In the genomic region with DNA sequence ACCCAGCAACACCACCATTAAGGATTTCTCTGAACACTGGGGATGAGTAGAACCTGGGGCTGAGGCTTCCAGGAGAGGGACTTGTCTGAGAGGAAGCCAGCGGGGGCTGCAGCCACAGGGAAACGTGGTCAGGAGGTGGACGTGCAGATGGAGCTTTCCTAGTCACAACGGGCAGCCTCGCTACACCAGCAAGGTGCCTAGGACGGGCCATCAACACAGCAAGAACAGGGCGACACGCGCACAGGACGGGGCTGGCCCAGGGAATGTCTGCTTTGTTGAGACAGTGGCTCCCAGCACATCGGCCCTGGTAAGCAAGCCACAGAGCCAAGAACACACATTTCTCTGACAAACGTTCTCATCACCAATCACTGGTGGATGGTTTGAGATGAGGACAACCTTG, we compare ENCODE assay signal across 14 cellular contexts. TPM values are rescaled to one million over a fixed set of nuclear protein-coding genes. Genes with fewer than 3 reads are reported as not detected.
DNase-seq lines count a peak whose midpoint lies in the region; ATAC-seq, FAIRE-seq and TF ChIP-seq lines count a peak whose summit lies in the region.
"Had no signal": no experiment of that assay in that cellular context is flagged by ENCODE, and none has a peak within 500 bp of the region (broad histone marks: within the 10 kb centered on the region; RNA-seq: fewer than 3 reads in every experiment).

No MANE protein-coding gene starts in this region.

- peaks cover 7% of the 10 kb centered on the region for H3K36me3 Mint-ChIP-seq in T-helper 17 cell (ENCODE audit: low read depth)

- no peaks in the 10 kb centered on the region for H3K79me2 ChIP-seq in HepG2 (ENCODE audit: insufficient read depth, low read length)

- CTCF ChIA-PET in HepG2 (lab: Yijun Ruan, JAX; ENCODE audit: low intra/inter-chr PET ratio, low total read pairs), result no interaction called here

- TF ChIP-seq RAD21 in HepG2 (CRISPR knock-in tag; IDR thresholded peaks at IDR 0.05), result no peak

- H3K9ac ChIP-seq in HepG2 (ENCODE audit: insufficient read depth, low read depth, low read length), result no peak overlapping the region

- POLR2A ChIA-PET in HepG2 (lab: Yijun Ruan, JAX), result no interaction called here

- H3K4me1 Mint-ChIP-seq in T-helper 17 cell, result peaks cover 8% of the 10 kb centered on the region
- H3K4me1 Mint-ChIP-seq: CD14-positive monocyte, H9 had no signal

- H3K4me3 Mint-ChIP-seq in T-helper 17 cell, result no peak overlapping the region
- H3K4me3 Mint-ChIP-seq: CD14-positive monocyte; CD8-positive, alpha-beta memory T cell; H9; IgD-negative memory B cell had no signal

- H3K27ac ChIP-seq in HepG2 (ENCODE audit: extremely low read length, insufficient read depth, low read length) (no peak overlapping the region), gastrocnemius medialis (no peak overlapping the region)
- H3K27ac ChIP-seq: 22Rv1 had no signal

- no TSS peak for BruUV-seq in HepG2 (replicated peaks; lab: Mats Ljungman, UMichigan)

- no peaks in the 10 kb centered on the region for H3K27me3 Mint-ChIP-seq in T-helper 17 cell
- H3K27me3 Mint-ChIP-seq: CD8-positive, alpha-beta memory T cell; IgD-negative memory B cell had no signal

- no peak for TF ChIP-seq POLR2A in HepG2 (IDR thresholded peaks at IDR 0.05; ENCODE audit: insufficient read depth in 1 of 2, low read depth in 2 of 2, low read length in 2 of 2)
- TF ChIP-seq POLR2A in gastrocnemius medialis (IDR thresholded peaks at IDR 0.05), result no peak

- no peaks in the 10 kb centered on the region for H3K9me3 ChIP-seq in T-helper 17 cell (ENCODE audit: control insufficient read depth, low read length, poor library complexity, severe bottlenecking)
- no peaks in the 10 kb centered on the region for H3K9me3 ChIP-seq in HepG2 (ENCODE audit: low read length)
- no peaks in the 10 kb centered on the region for H3K9me3 ChIP-seq in gastrocnemius medialis
- H3K9me3 ChIP-seq: Caco-2 had no signal

- H3K4me1 ChIP-seq in HepG2 (ENCODE audit: insufficient read depth, low read length) (no peaks in the 10 kb centered on the region), gastrocnemius medialis (no peaks in the 10 kb centered on the region)
- H3K4me1 ChIP-seq: Caco-2 had no signal

- WGBS in HepG2 (ENCODE audit: low lambda C conversion rate), result 100% methylated on average over 11 of the region's 12 CpGs

- intact Hi-C loops in Right ventricle myocardium superior (cut with DNase I), result no loop called here
- intact Hi-C loops in Right ventricle myocardium inferior (cut with DNase I), result no loop called here
- intact Hi-C loops in HepG2 (cut with micrococcal nuclease; ENCODE audit: unreplicated experiment), result no loop called here
- intact Hi-C loops in gastrocnemius medialis (cut with DNase I; ENCODE audit: low total_unique reads), result no loop called here

- peak overlapping the region; percentile 45 for H3K27ac Mint-ChIP-seq in T-helper 17 cell
- H3K27ac Mint-ChIP-seq: CD14-positive monocyte, IgD-negative memory B cell had no signal

- H3K27me3 ChIP-seq in HepG2 (ENCODE audit: control insufficient read depth in 1 of 2, insufficient read depth in 2 of 2, low read length in 2 of 2) (no peaks in the 10 kb centered on the region), gastrocnemius medialis (no peaks in the 10 kb centered on the region), H7 (ENCODE audit: control insufficient read depth, insufficient read depth, low read length) (no peaks in the 10 kb centered on the region)

- no peaks in the 10 kb centered on the region for H4K20me1 ChIP-seq in HepG2 (ENCODE audit: insufficient read depth, low read length)

- ATAC-seq in Right ventricle myocardium superior (ENCODE audit: poor library complexity), result no peak
- ATAC-seq in Right ventricle myocardium inferior, result no peak
- ATAC-seq in T-helper 17 cell, result no peak
- ATAC-seq in HepG2, result no peak
- no peak for ATAC-seq in gastrocnemius medialis

- H3K36me3 ChIP-seq in HepG2 (replicated peaks in 1 of 2; ENCODE audit: control insufficient read depth in 1 of 2, insufficient read depth in 2 of 2, low read length in 2 of 2) (peaks cover 38 to 77% of the 10 kb centered on the region in 2 experiments; a peak in 4 of 5 replicates), gastrocnemius medialis (peaks cover 0 to 97% of the 10 kb centered on the region in 2 donors), H7 (replicated peaks; ENCODE audit: control insufficient read depth, insufficient read depth, low read length) (peaks cover 64% of the 10 kb centered on the region)

- H3K4me3 ChIP-seq in HepG2 (replicated peaks in 1 of 3; ENCODE audit: insufficient read depth in 1 of 3, low read depth in 2 of 3, low read length in 3 of 3) (no peak overlapping the region), gastrocnemius medialis (no peak overlapping the region), H7 (ENCODE audit: insufficient read depth, low read depth, low read length) (no peak overlapping the region)

- FAIRE-seq in HepG2 (lab: Jason Lieb, UNC), result no peak

- TF ChIP-seq CTCF in HepG2 (CRISPR knock-in tag; IDR thresholded peaks at IDR 0.05) (no peak), gastrocnemius medialis (IDR thresholded peaks at IDR 0.05 in 4 of 5, conservative IDR thresholded peaks at IDR 0.05 in 1 of 5) (no peak)

- TF ChIP-seq EP300 in HepG2 (IDR thresholded peaks at IDR 0.05; ENCODE audit: low read depth in 2 of 2, low read length in 2 of 2) (no peak), HepG2 (CRISPR knock-in tag; IDR thresholded peaks at IDR 0.05; ENCODE audit: borderline replicate concordance) (no peak)

- H3K4me2 ChIP-seq in HepG2 (ENCODE audit: low read depth, low read length), result no peak overlapping the region

- DNase-seq in Right ventricle myocardium superior (peak; percentile 31), Right ventricle myocardium inferior (ENCODE audit: missing footprints) (no peak), T-helper 17 cell (no peak), HepG2 (ENCODE audit: low spot score) (no peak), H4 (ENCODE audit: low spot score) (no peak), gastrocnemius medialis (no peak), H7 (no peak)
- DNase-seq: Caco-2; CD8-positive, alpha-beta memory T cell; GF-D8; H9 had no signal

- in situ Hi-C loops in HepG2 (cut with HindIII; ENCODE audit: extremely low pct_ligation_motif_present, low pct_unique_long_range_greater_than_20kb), result no loop called here
- in situ Hi-C loops in gastrocnemius medialis (cut with MboI; ENCODE audit: low sequenced_read_pairs in 4 of 4), result no loop called here

- no peak overlapping the region for H2AFZ ChIP-seq in HepG2 (ENCODE audit: low read length)

RNA-seq across cellular contexts. Expression of gene ANKLE2, which starts 25.3 kb away (rescaled TPM):
- 25.6 TPM for total RNA-seq in Right ventricle myocardium superior
- 24.9 TPM for total RNA-seq in Right ventricle myocardium inferior
- total RNA-seq in T-helper 17 cell, result 10 to 100 TPM; 82.4 to 84.2 TPM
- 16.2 and 35.3 TPM in 2 replicates for total RNA-seq in HepG2 (2016; rRNA removed; fragmentation: Illumina TruSeq; extraction: Trizol)
- total RNA-seq in HepG2 (2016; cell fraction: cytosol; rRNA removed; fragmentation: Illumina TruSeq; extraction: Trizol; ENCODE audit: low read depth), result 20.1 and 20.5 TPM in 2 replicates
- total RNA-seq in HepG2 (2016; cell fraction: insoluble cytoplasmic fraction; rRNA removed; fragmentation: Illumina TruSeq; extraction: Trizol), result 14.0 and 36.7 TPM in 2 replicates
- total RNA-seq in HepG2 (2016; cell fraction: membrane; rRNA removed; fragmentation: Illumina TruSeq; extraction: Trizol), result 16.8 and 21.8 TPM in 2 replicates
- 62.3 and 64.4 TPM in 2 replicates for total RNA-seq in HepG2 (2016; cell fraction: nucleus; rRNA removed; fragmentation: Illumina TruSeq; extraction: Trizol)
- 37.1 and 51.2 TPM in 2 replicates for polyA plus RNA-seq in HepG2 (2011; rRNA removed)
- polyA plus RNA-seq in HepG2 (2011; cell fraction: cytosol; rRNA removed), result 23.3 and 24.4 TPM in 2 replicates
- 163 and 166 TPM in 2 replicates for polyA plus RNA-seq in HepG2 (2011; cell fraction: nucleus; rRNA removed)
- 30.1 and 31.6 TPM in 2 replicates for polyA plus RNA-seq in HepG2 (2012)
- polyA plus RNA-seq in HepG2 (2016; cell fraction: cytosol; fragmentation: Illumina TruSeq; extraction: Trizol; ENCODE audit: low read depth), result 3.0 and 3.4 TPM in 2 replicates
- 12.3 and 14.0 TPM in 2 replicates for polyA plus RNA-seq in HepG2 (2016; cell fraction: insoluble cytoplasmic fraction; fragmentation: Illumina TruSeq; extraction: Trizol; ENCODE audit: low read depth)
- 7.1 and 7.4 TPM in 2 replicates for polyA plus RNA-seq in HepG2 (2016; cell fraction: membrane; fragmentation: Illumina TruSeq; extraction: Trizol; ENCODE audit: low read depth)
- 129 and 136 TPM in 2 replicates for polyA plus RNA-seq in HepG2 (2016; cell fraction: nucleus; fragmentation: Illumina TruSeq; extraction: Trizol; ENCODE audit: insufficient read depth, low read depth)
- polyA minus RNA-seq in HepG2 (2011; rRNA and poly(A)+ RNA removed; ENCODE audit: low replicate concordance), result 183 and 431 TPM in 2 replicates
- polyA minus RNA-seq in HepG2 (2011; cell fraction: cytosol; rRNA and poly(A)+ RNA removed), result 26.3 and 37.6 TPM in 2 replicates
- polyA minus RNA-seq in HepG2 (2011; cell fraction: nucleus; rRNA and poly(A)+ RNA removed), result 111 and 121 TPM in 2 replicates
- total RNA-seq in H4 (2014; rRNA removed; shearing (Covaris generic)), result 21.9 and 26.8 TPM in 2 replicates
- 10 to 100 TPM; 29.6 to 44.9 (median 34.6) TPM for total RNA-seq in gastrocnemius medialis
- 41.5 and 51.4 TPM in 2 replicates for total RNA-seq in H7 (2014; rRNA removed; shearing (Covaris generic))

RNA-seq across cellular contexts. Expression of gene PGAM5, which starts 25.7 kb away (rescaled TPM):
- total RNA-seq in Right ventricle myocardium superior (32.6 TPM), Right ventricle myocardium inferior (34.1 TPM), T-helper 17 cell (10 to 100 TPM; 19.6 to 23.8 TPM), HepG2 (2016; rRNA removed; fragmentation: Illumina TruSeq; extraction: Trizol) (77.1 and 77.9 TPM in 2 replicates), gastrocnemius medialis (10 to 100 TPM; 36.6 to 75.1 (median 62.8) TPM)
- 37.0 and 40.3 TPM in 2 replicates for total RNA-seq in HepG2 (2016; cell fraction: cytosol; rRNA removed; fragmentation: Illumina TruSeq; extraction: Trizol; ENCODE audit: low read depth)
- 75.8 and 78.5 TPM in 2 replicates for total RNA-seq in HepG2 (2016; cell fraction: insoluble cytoplasmic fraction; rRNA removed; fragmentation: Illumina TruSeq; extraction: Trizol)
- 82.5 and 88.7 TPM in 2 replicates for total RNA-seq in HepG2 (2016; cell fraction: membrane; rRNA removed; fragmentation: Illumina TruSeq; extraction: Trizol)
- total RNA-seq in HepG2 (2016; cell fraction: nucleus; rRNA removed; fragmentation: Illumina TruSeq; extraction: Trizol), result 27.7 and 31.2 TPM in 2 replicates
- polyA plus RNA-seq in HepG2 (2011; rRNA removed), result 18.0 and 23.8 TPM in 2 replicates
- polyA plus RNA-seq in HepG2 (2011; cell fraction: cytosol; rRNA removed), result 15.3 and 23.5 TPM in 2 replicates
- 14.4 and 15.9 TPM in 2 replicates for polyA plus RNA-seq in HepG2 (2011; cell fraction: nucleus; rRNA removed)
- 14.5 and 23.5 TPM in 2 replicates for polyA plus RNA-seq in HepG2 (2012)
- polyA plus RNA-seq in HepG2 (2016; cell fraction: cytosol; fragmentation: Illumina TruSeq; extraction: Trizol; ENCODE audit: low read depth), result 28.3 and 31.0 TPM in 2 replicates
- polyA plus RNA-seq in HepG2 (2016; cell fraction: insoluble cytoplasmic fraction; fragmentation: Illumina TruSeq; extraction: Trizol; ENCODE audit: low read depth), result 59.5 and 70.5 TPM in 2 replicates
- polyA plus RNA-seq in HepG2 (2016; cell fraction: membrane; fragmentation: Illumina TruSeq; extraction: Trizol; ENCODE audit: low read depth), result 47.3 and 51.7 TPM in 2 replicates
- 43.9 and 45.1 TPM in 2 replicates for polyA plus RNA-seq in HepG2 (2016; cell fraction: nucleus; fragmentation: Illumina TruSeq; extraction: Trizol; ENCODE audit: insufficient read depth, low read depth)
- 89.6 and 210 TPM in 2 replicates for polyA minus RNA-seq in HepG2 (2011; rRNA and poly(A)+ RNA removed; ENCODE audit: low replicate concordance)
- 28.3 and 32.7 TPM in 2 replicates for polyA minus RNA-seq in HepG2 (2011; cell fraction: cytosol; rRNA and poly(A)+ RNA removed)
- 9.9 and 10.2 TPM in 2 replicates for polyA minus RNA-seq in HepG2 (2011; cell fraction: nucleus; rRNA and poly(A)+ RNA removed)
- total RNA-seq in H4 (2014; rRNA removed; shearing (Covaris generic)), result 24.0 and 27.9 TPM in 2 replicates
- total RNA-seq in H7 (2014; rRNA removed; shearing (Covaris generic)), result 125 and 161 TPM in 2 replicates

RNA-seq across cellular contexts. Expression of gene PXMP2, which starts 49.0 kb away (rescaled TPM):
- total RNA-seq in Right ventricle myocardium superior (54.9 TPM), Right ventricle myocardium inferior (62.5 TPM), T-helper 17 cell (1 to 10 TPM; 3.0 to 3.1 TPM), HepG2 (2016; rRNA removed; fragmentation: Illumina TruSeq; extraction: Trizol) (38.3 and 42.9 TPM in 2 replicates), gastrocnemius medialis (10 to 100 TPM; 16.0 to 44.8 (median 38.6) TPM)
- 129 and 144 TPM in 2 replicates for total RNA-seq in HepG2 (2016; cell fraction: cytosol; rRNA removed; fragmentation: Illumina TruSeq; extraction: Trizol; ENCODE audit: low read depth)
- 34.3 and 45.4 TPM in 2 replicates for total RNA-seq in HepG2 (2016; cell fraction: insoluble cytoplasmic fraction; rRNA removed; fragmentation: Illumina TruSeq; extraction: Trizol)
- 94.5 and 107 TPM in 2 replicates for total RNA-seq in HepG2 (2016; cell fraction: membrane; rRNA removed; fragmentation: Illumina TruSeq; extraction: Trizol)
- total RNA-seq in HepG2 (2016; cell fraction: nucleus; rRNA removed; fragmentation: Illumina TruSeq; extraction: Trizol), result 16.5 and 17.4 TPM in 2 replicates
- polyA plus RNA-seq in HepG2 (2011; rRNA removed), result 24.4 and 25.5 TPM in 2 replicates
- polyA plus RNA-seq in HepG2 (2011; cell fraction: cytosol; rRNA removed), result 21.8 and 27.1 TPM in 2 replicates
- 11.1 and 15.6 TPM in 2 replicates for polyA plus RNA-seq in HepG2 (2011; cell fraction: nucleus; rRNA removed)
- polyA plus RNA-seq in HepG2 (2012), result 14.0 and 18.0 TPM in 2 replicates
- polyA plus RNA-seq in HepG2 (2016; cell fraction: cytosol; fragmentation: Illumina TruSeq; extraction: Trizol; ENCODE audit: low read depth), result 136 and 147 TPM in 2 replicates
- 33.1 and 37.0 TPM in 2 replicates for polyA plus RNA-seq in HepG2 (2016; cell fraction: insoluble cytoplasmic fraction; fragmentation: Illumina TruSeq; extraction: Trizol; ENCODE audit: low read depth)
- 87.1 and 93.3 TPM in 2 replicates for polyA plus RNA-seq in HepG2 (2016; cell fraction: membrane; fragmentation: Illumina TruSeq; extraction: Trizol; ENCODE audit: low read depth)
- 39.4 and 39.9 TPM in 2 replicates for polyA plus RNA-seq in HepG2 (2016; cell fraction: nucleus; fragmentation: Illumina TruSeq; extraction: Trizol; ENCODE audit: insufficient read depth, low read depth)
- 14.3 and 48.1 TPM in 2 replicates for polyA minus RNA-seq in HepG2 (2011; rRNA and poly(A)+ RNA removed; ENCODE audit: low replicate concordance)
- 4.0 and 7.8 TPM in 2 replicates for polyA minus RNA-seq in HepG2 (2011; cell fraction: cytosol; rRNA and poly(A)+ RNA removed)
- 7.0 and 7.9 TPM in 2 replicates for polyA minus RNA-seq in HepG2 (2011; cell fraction: nucleus; rRNA and poly(A)+ RNA removed)
- 28.0 and 36.6 TPM in 2 replicates for total RNA-seq in H4 (2014; rRNA removed; shearing (Covaris generic))
- 18.0 and 29.9 TPM in 2 replicates for total RNA-seq in H7 (2014; rRNA removed; shearing (Covaris generic))

RNA-seq across cellular contexts. Expression of gene POLE, which starts 49.2 kb away (rescaled TPM):
- total RNA-seq in Right ventricle myocardium superior (10.3 TPM), Right ventricle myocardium inferior (12.1 TPM), T-helper 17 cell (10 to 100 TPM; 50.4 to 54.7 TPM), HepG2 (2016; rRNA removed; fragmentation: Illumina TruSeq; extraction: Trizol) (25.7 and 52.2 TPM in 2 replicates), gastrocnemius medialis (10 to 100 TPM in 2 of 4 donors, 1 to 10 TPM in 2; 7.1 to 18.7 (median 11.1) TPM)
- total RNA-seq in HepG2 (2016; cell fraction: cytosol; rRNA removed; fragmentation: Illumina TruSeq; extraction: Trizol; ENCODE audit: low read depth), result 59.1 and 64.2 TPM in 2 replicates
- 20.9 and 52.7 TPM in 2 replicates for total RNA-seq in HepG2 (2016; cell fraction: insoluble cytoplasmic fraction; rRNA removed; fragmentation: Illumina TruSeq; extraction: Trizol)
- total RNA-seq in HepG2 (2016; cell fraction: membrane; rRNA removed; fragmentation: Illumina TruSeq; extraction: Trizol), result 57.6 and 66.6 TPM in 2 replicates
- 72.5 and 80.9 TPM in 2 replicates for total RNA-seq in HepG2 (2016; cell fraction: nucleus; rRNA removed; fragmentation: Illumina TruSeq; extraction: Trizol)
- 23.2 and 25.3 TPM in 2 replicates for polyA plus RNA-seq in HepG2 (2011; rRNA removed)
- polyA plus RNA-seq in HepG2 (2011; cell fraction: cytosol; rRNA removed), result 4.8 and 9.4 TPM in 2 replicates
- polyA plus RNA-seq in HepG2 (2011; cell fraction: nucleus; rRNA removed), result 134 and 225 TPM in 2 replicates
- 14.9 and 21.3 TPM in 2 replicates for polyA plus RNA-seq in HepG2 (2012)
- 4.1 and 5.2 TPM in 2 replicates for polyA plus RNA-seq in HepG2 (2016; cell fraction: cytosol; fragmentation: Illumina TruSeq; extraction: Trizol; ENCODE audit: low read depth)
- 21.3 and 29.5 TPM in 2 replicates for polyA plus RNA-seq in HepG2 (2016; cell fraction: insoluble cytoplasmic fraction; fragmentation: Illumina TruSeq; extraction: Trizol; ENCODE audit: low read depth)
- 11.4 and 13.7 TPM in 2 replicates for polyA plus RNA-seq in HepG2 (2016; cell fraction: membrane; fragmentation: Illumina TruSeq; extraction: Trizol; ENCODE audit: low read depth)
- polyA plus RNA-seq in HepG2 (2016; cell fraction: nucleus; fragmentation: Illumina TruSeq; extraction: Trizol; ENCODE audit: insufficient read depth, low read depth), result 185 and 194 TPM in 2 replicates
- polyA minus RNA-seq in HepG2 (2011; rRNA and poly(A)+ RNA removed; ENCODE audit: low replicate concordance), result 104 and 245 TPM in 2 replicates
- 12.9 and 22.7 TPM in 2 replicates for polyA minus RNA-seq in HepG2 (2011; cell fraction: cytosol; rRNA and poly(A)+ RNA removed)
- polyA minus RNA-seq in HepG2 (2011; cell fraction: nucleus; rRNA and poly(A)+ RNA removed), result 79.4 and 111 TPM in 2 replicates
- 6.9 and 11.8 TPM in 2 replicates for total RNA-seq in H4 (2014; rRNA removed; shearing (Covaris generic))
- 54.0 and 55.1 TPM in 2 replicates for total RNA-seq in H7 (2014; rRNA removed; shearing (Covaris generic))
